ENCODE assay signal across 13 cellular contexts in the genomic region with DNA sequence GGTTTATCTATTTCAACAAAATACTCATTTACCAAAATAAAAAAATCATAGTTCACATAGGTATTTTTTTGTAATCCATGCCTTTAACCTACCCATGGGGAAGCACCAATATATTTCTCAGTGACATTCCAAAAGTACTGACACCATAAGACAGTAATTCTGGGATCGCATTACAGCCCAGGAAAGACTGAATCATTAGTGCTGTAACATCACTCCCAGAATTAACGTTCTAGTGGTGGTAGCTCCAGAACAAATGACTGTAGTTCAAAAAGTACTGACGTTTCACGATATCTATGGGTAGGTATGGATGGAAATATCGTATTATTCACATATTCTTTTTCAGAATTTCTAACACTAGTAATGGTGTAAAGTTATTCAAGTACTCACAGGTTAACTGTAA. TPM values are rescaled to one million over a fixed set of nuclear protein-coding genes. Genes with fewer than 3 reads are reported as not detected.
A peak's percentile ranks its signal among the peaks of the same experiment; 100 is the strongest.
DNase-seq lines count a peak whose midpoint lies in the region; ATAC-seq and TF ChIP-seq lines count a peak whose summit lies in the region.
"Had no signal": no experiment of that assay in that cellular context is flagged by ENCODE, and none has a peak within 500 bp of the region (broad histone marks: within the 10 kb centered on the region; RNA-seq: fewer than 3 reads in every experiment).

No MANE protein-coding gene starts in this region.

- H3K36me3 ChIP-seq in subcutaneous abdominal adipose tissue (ENCODE audit: control insufficient read depth in 5 of 5, insufficient read depth in 5 of 5, low read length in 5 of 5): peaks cover 3 to 19% (median 4%) of the 10 kb centered on the region in 5 donors
- peaks cover 17 to 93% of the 10 kb centered on the region in 2 donors for H3K36me3 ChIP-seq in neuronal stem cell (replicated peaks in 1 of 2; ENCODE audit: control insufficient read depth in 2 of 2, insufficient read depth in 2 of 2, low read length in 2 of 2)

- no peak overlapping the region for H3K23ac ChIP-seq in neuronal stem cell (ENCODE audit: low read depth, low read length, poor library complexity)

- peaks cover 45% of the 10 kb centered on the region for H3K36me3 Mint-ChIP-seq in activated naive CD8-positive, alpha-beta T cell treated with anti-CD3 and anti-CD28 coated beads, Interleukin-2, amount 50 U/mL, for 24 hours (ENCODE audit: low read depth)
- H3K36me3 Mint-ChIP-seq in activated naive CD8-positive, alpha-beta T cell treated with anti-CD3 and anti-CD28 coated beads for 36 hours: peaks cover 26% of the 10 kb centered on the region

- no peak overlapping the region for H2BK120ac ChIP-seq in neuronal stem cell (ENCODE audit: low read depth, low read length)

- no peak overlapping the region for H3K4me2 ChIP-seq in neuronal stem cell (ENCODE audit: insufficient read depth, low read length, poor library complexity, severe bottlenecking)

- TF ChIP-seq CTCF in fibroblast of the aortic adventitia (IDR thresholded peaks at IDR 0.05; ENCODE audit: insufficient read depth, low read length): no peak
- TF ChIP-seq CTCF in GM13977 (IDR thresholded peaks at IDR 0.05; ENCODE audit: extremely low read depth, insufficient read depth, missing control alignments): no peak

- H3K4me1 ChIP-seq in subcutaneous abdominal adipose tissue (ENCODE audit: control insufficient read depth in 5 of 5, insufficient read depth in 5 of 5, low read length in 5 of 5) (peaks cover 0 to 6% (median 4%) of the 10 kb centered on the region in 5 donors), neuronal stem cell (ENCODE audit: control insufficient read depth in 2 of 2, insufficient read depth in 1 of 2, low read depth in 1 of 2, low read length in 2 of 2) (no peaks in the 10 kb centered on the region)

- no peak overlapping the region for H2AFZ ChIP-seq in neuronal stem cell (ENCODE audit: low read length)

- H3K4me1 Mint-ChIP-seq in activated naive CD8-positive, alpha-beta T cell treated with anti-CD3 and anti-CD28 coated beads, Interleukin-2, amount 50 U/mL, for 24 hours: no peaks in the 10 kb centered on the region
- no peaks in the 10 kb centered on the region for H3K4me1 Mint-ChIP-seq in activated naive CD8-positive, alpha-beta T cell treated with anti-CD3 and anti-CD28 coated beads for 36 hours

- H3K9ac ChIP-seq in subcutaneous abdominal adipose tissue (ENCODE audit: low read length in 5 of 5) (no peak overlapping the region), neuronal stem cell (ENCODE audit: low read depth, low read length, poor library complexity) (no peak overlapping the region)

- H2BK5ac ChIP-seq in neuronal stem cell (ENCODE audit: low read length): no peak overlapping the region

- in situ Hi-C loops in GM13977 (cut with MboI; ENCODE audit: low pct_unique_long_range_greater_than_20kb, low sequenced_read_pairs, unreplicated experiment): no loop called here

- peak overlapping the region; percentile 49 for H3K27ac ChIP-seq in subcutaneous abdominal adipose tissue (ENCODE audit: low read depth, low read length)
- H3K27ac ChIP-seq in neuronal stem cell (replicated peaks; ENCODE audit: low read length): no peak overlapping the region

- no peak overlapping the region for H3K4me3 Mint-ChIP-seq in activated naive CD8-positive, alpha-beta T cell treated with anti-CD3 and anti-CD28 coated beads, Interleukin-2, amount 50 U/mL, for 24 hours
- H3K4me3 Mint-ChIP-seq in activated naive CD8-positive, alpha-beta T cell treated with anti-CD3 and anti-CD28 coated beads for 36 hours: no peak overlapping the region
- H3K4me3 Mint-ChIP-seq: T-helper 2 cell treated with Interferon-gamma antibody and Interleukin-4, amounts not matched to agents 5 μg/mL and 100 μg/mL, for 36 hours had no signal

- H3K4me3 ChIP-seq in fibroblast of the aortic adventitia (ENCODE audit: low read depth, low read length) (no peak overlapping the region), subcutaneous abdominal adipose tissue (ENCODE audit: low read depth in 1 of 5, low read length in 5 of 5) (no peak overlapping the region), neuronal stem cell (ENCODE audit: low read length in 2 of 2) (no peak overlapping the region)

- no peaks in the 10 kb centered on the region for H3K9me3 Mint-ChIP-seq in activated naive CD8-positive, alpha-beta T cell treated with anti-CD3 and anti-CD28 coated beads, Interleukin-2, amount 50 U/mL, for 24 hours
- H3K9me3 Mint-ChIP-seq in activated naive CD8-positive, alpha-beta T cell treated with anti-CD3 and anti-CD28 coated beads for 36 hours: no peaks in the 10 kb centered on the region
- H3K9me3 Mint-ChIP-seq: T-helper 2 cell treated with Interferon-gamma antibody and Interleukin-4, amounts not matched to agents 5 μg/mL and 100 μg/mL, for 36 hours had no signal

- H3K9me3 ChIP-seq in subcutaneous abdominal adipose tissue (ENCODE audit: control insufficient read depth in 5 of 5, low read length in 5 of 5): no peaks in the 10 kb centered on the region
- peaks cover 0 to 2% of the 10 kb centered on the region in 2 donors for H3K9me3 ChIP-seq in neuronal stem cell (replicated peaks in 1 of 2; ENCODE audit: control insufficient read depth in 2 of 2, insufficient read depth in 1 of 2, low read depth in 1 of 2, low read length in 2 of 2)

- no peaks in the 10 kb centered on the region for H3K79me1 ChIP-seq in neuronal stem cell (ENCODE audit: low read depth, low read length)

- DNase-seq in activated naive CD8-positive, alpha-beta T cell treated with anti-CD3 and anti-CD28 coated beads, Interleukin-2, amount 50 U/mL, for 24 hours: no peak
- no peak for DNase-seq in activated naive CD8-positive, alpha-beta T cell treated with anti-CD3 and anti-CD28 coated beads for 36 hours
- DNase-seq in fibroblast of the aortic adventitia (ENCODE audit: low read depth) (peak; percentile 41), NCI-H146 (lab: John Stamatoyannopoulos, UW) (no peak), GM13977 (ENCODE audit: low spot score) (no peak), neuronal stem cell (ENCODE audit: low spot score) (no peak)
- DNase-seq: activated CD4-positive, alpha-beta T cell treated with anti-CD3 and anti-CD28 coated beads, Interleukin-2, amount 50 U/mL, for 4 hours; AML-193; DMS53; stimulated activated CD4-positive, alpha-beta T cell treated with anti-CD3 and anti-CD28 coated beads, Interleukin-2, amount 100 ng/mL, for 24 hours had no signal

- no peaks in the 10 kb centered on the region for H3K27me3 Mint-ChIP-seq in activated naive CD8-positive, alpha-beta T cell treated with anti-CD3 and anti-CD28 coated beads, Interleukin-2, amount 50 U/mL, for 24 hours
- no peaks in the 10 kb centered on the region for H3K27me3 Mint-ChIP-seq in activated naive CD8-positive, alpha-beta T cell treated with anti-CD3 and anti-CD28 coated beads for 36 hours

- H3K18ac ChIP-seq in neuronal stem cell (ENCODE audit: low read length): no peak overlapping the region

- no peak for ATAC-seq in activated naive CD8-positive, alpha-beta T cell treated with anti-CD3 and anti-CD28 coated beads, Interleukin-2, amount 50 U/mL, for 24 hours
- peak; percentile 94 for ATAC-seq in SK-N-SH treated with all-trans-retinoic acid at 6 μM for 48 hours

- no CpG with 5 or more reads among the region's 5 CpGs for WGBS in neuronal stem cell (ENCODE audit: extremely low coverage in 2 of 2, insufficient read length in 2 of 2, insufficient replicate concordance in 1 of 2), 2 donors

- no peak overlapping the region for H3K14ac ChIP-seq in neuronal stem cell (ENCODE audit: low read length)

- no peak overlapping the region for H4K8ac ChIP-seq in neuronal stem cell (ENCODE audit: low read depth, low read length)

- H2BK12ac ChIP-seq in neuronal stem cell (ENCODE audit: low read length): no peak overlapping the region

- H2BK15ac ChIP-seq in neuronal stem cell (ENCODE audit: low read length): no peak overlapping the region

- H3K27ac Mint-ChIP-seq in activated naive CD8-positive, alpha-beta T cell treated with anti-CD3 and anti-CD28 coated beads, Interleukin-2, amount 50 U/mL, for 24 hours: peak overlapping the region; percentile 22
- no peak overlapping the region for H3K27ac Mint-ChIP-seq in activated naive CD8-positive, alpha-beta T cell treated with anti-CD3 and anti-CD28 coated beads for 36 hours
- H3K27ac Mint-ChIP-seq: T-helper 2 cell treated with Interferon-gamma antibody and Interleukin-4, amounts not matched to agents 5 μg/mL and 100 μg/mL, for 36 hours had no signal

- no peak overlapping the region for H2AK5ac ChIP-seq in neuronal stem cell (ENCODE audit: low read depth, low read length)

- H3K4ac ChIP-seq in neuronal stem cell (ENCODE audit: low read length): no peak overlapping the region

- H3K27me3 ChIP-seq in subcutaneous abdominal adipose tissue (ENCODE audit: control insufficient read depth in 5 of 5, insufficient read depth in 4 of 5, low read length in 5 of 5) (no peaks in the 10 kb centered on the region), neuronal stem cell (ENCODE audit: control insufficient read depth in 3 of 3, insufficient read depth in 3 of 3, low read depth in 1 of 3, low read length in 3 of 3) (no peaks in the 10 kb centered on the region)

- no peak overlapping the region for H4K91ac ChIP-seq in neuronal stem cell (ENCODE audit: low read depth, low read length, poor library complexity)

TF ChIP-seq in SK-N-SH treated with all-trans-retinoic acid at 6 μM for 48 hours, 23 proteins besides CTCF, POLR2A, EP300 and RAD21 (continues in another document):
- TF ChIP-seq ISL1 (CRISPR knock-in tag; IDR thresholded peaks at IDR 0.05): no peak
- TF ChIP-seq, protein P1, sequence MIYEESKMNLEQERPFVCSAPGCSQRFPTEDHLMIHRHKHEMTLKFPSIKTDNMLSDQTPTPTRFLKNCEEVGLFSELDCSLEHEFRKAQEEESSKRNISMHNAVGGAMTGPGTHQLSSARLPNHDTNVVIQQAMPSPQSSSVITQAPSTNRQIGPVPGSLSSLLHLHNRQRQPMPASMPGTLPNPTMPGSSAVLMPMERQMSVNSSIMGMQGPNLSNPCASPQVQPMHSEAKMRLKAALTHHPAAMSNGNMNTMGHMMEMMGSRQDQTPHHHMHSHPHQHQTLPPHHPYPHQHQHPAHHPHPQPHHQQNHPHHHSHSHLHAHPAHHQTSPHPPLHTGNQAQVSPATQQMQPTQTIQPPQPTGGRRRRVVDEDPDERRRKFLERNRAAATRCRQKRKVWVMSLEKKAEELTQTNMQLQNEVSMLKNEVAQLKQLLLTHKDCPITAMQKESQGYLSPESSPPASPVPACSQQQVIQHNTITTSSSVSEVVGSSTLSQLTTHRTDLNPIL (CRISPR knock-in tag; IDR thresholded peaks at IDR 0.05; ENCODE audit: low read depth): no peak

RNA-seq across cellular contexts. Expression of gene NEK10, which starts 54.3 kb away (rescaled TPM):
- total RNA-seq in activated naive CD8-positive, alpha-beta T cell treated with anti-CD3 and anti-CD28 coated beads for 36 hours: under 1 TPM; 0.41 to 0.80 TPM
- 13.1 and 27.1 TPM in 2 replicates for total RNA-seq in fibroblast of the aortic adventitia (ENCODE audit: low replicate concordance)
- 0.43 TPM for polyA plus RNA-seq in neuronal stem cell (2013, experiment 1 of 2)
- polyA plus RNA-seq in neuronal stem cell (2013, experiment 2 of 2): 0.54 TPM
